In the genomic region with DNA sequence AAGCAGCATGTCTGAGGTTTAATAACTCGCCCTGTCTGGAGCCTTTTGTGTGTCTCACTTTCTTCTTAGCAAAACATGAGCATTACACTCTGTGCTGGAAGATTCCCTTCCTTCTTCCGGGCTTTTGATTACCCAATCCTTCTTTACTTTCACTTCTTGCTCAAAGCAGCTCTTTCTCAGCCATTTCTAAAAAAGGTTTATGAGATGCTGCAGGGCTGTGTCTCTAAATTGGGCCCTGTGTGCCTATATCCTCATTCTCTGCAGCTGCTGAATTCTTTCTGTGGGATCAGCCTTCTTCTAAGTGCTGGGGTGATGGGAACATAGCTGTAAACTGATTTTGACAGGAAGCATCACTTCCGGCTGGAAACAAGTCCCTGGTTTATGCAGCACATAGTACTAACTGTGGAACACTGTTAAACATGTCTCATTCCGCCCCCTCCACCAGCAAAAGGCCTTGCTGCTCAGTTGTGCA, we compare ENCODE assay signal across 8 cellular contexts.
A peak's percentile ranks its signal among the peaks of the same experiment; 100 is the strongest.
DNase-seq lines count a peak whose midpoint lies in the region; ATAC-seq and TF ChIP-seq lines count a peak whose summit lies in the region.

No MANE protein-coding gene starts in this region.

- in situ Hi-C loops in HAP-1 (cut with MboI; ENCODE audit: low sequenced_read_pairs), result no loop called here

- intact Hi-C loops in sciatic nerve (cut with DNase I), result no loop called here

- no peak overlapping the region for H3K4me3 ChIP-seq in fibroblast of the aortic adventitia (ENCODE audit: low read depth, low read length)
- H3K4me3 ChIP-seq in HAP-1, result no peak overlapping the region

- H3K27me3 ChIP-seq in HAP-1 (ENCODE audit: low read depth), result no peaks in the 10 kb centered on the region

- no peaks in the 10 kb centered on the region for H3K9me3 ChIP-seq in HAP-1

- no peak for TF ChIP-seq CTCF in fibroblast of the aortic adventitia (IDR thresholded peaks at IDR 0.05; ENCODE audit: insufficient read depth, low read length)

- ATAC-seq in sciatic nerve (peak; percentile 85), HG02852 (IDR thresholded peaks at IDR 0.05; ENCODE audit: unreplicated experiment) (no peak)

- H3K36me3 ChIP-seq in HAP-1 (replicated peaks), result no peaks in the 10 kb centered on the region

- peak; percentile 28 for DNase-seq in GM04504 (ENCODE audit: low read depth)
- peak; percentile 94 for DNase-seq in NOMO-1 treated with DMSO at 0.1 percent for 48 hours (lab: John Stamatoyannopoulos, UW; ENCODE audit: unreplicated experiment)
- peak; percentile 61 for DNase-seq in fibroblast of the aortic adventitia (ENCODE audit: low read depth)
- DNase-seq in sciatic nerve (ENCODE audit: low spot score), result no peak
- DNase-seq in glomerular visceral epithelial cell (ENCODE audit: extremely low spot score), result no peak
- no peak for DNase-seq in SW 1271 (lab: John Stamatoyannopoulos, UW)
- no peak for DNase-seq in HAP-1 (ENCODE audit: low spot score in 2 of 2)

- no peaks in the 10 kb centered on the region for H3K4me1 ChIP-seq in HAP-1

Comparison
In these comparisons a context has a peak if more than half of its experiments do, and no peak if none do; other contexts are left out.
1. DNase-seq: peak in GM04504 (single experiment), NOMO-1 treated with DMSO at 0.1 percent for 48 hours (single experiment) and fibroblast of the aortic adventitia (single experiment); none in sciatic nerve (single experiment), glomerular visceral epithelial cell (single experiment), SW 1271 (0 of 2) and HAP-1 (0 of 2).